ENCODE assay signal across 8 cellular contexts in the genomic region with DNA sequence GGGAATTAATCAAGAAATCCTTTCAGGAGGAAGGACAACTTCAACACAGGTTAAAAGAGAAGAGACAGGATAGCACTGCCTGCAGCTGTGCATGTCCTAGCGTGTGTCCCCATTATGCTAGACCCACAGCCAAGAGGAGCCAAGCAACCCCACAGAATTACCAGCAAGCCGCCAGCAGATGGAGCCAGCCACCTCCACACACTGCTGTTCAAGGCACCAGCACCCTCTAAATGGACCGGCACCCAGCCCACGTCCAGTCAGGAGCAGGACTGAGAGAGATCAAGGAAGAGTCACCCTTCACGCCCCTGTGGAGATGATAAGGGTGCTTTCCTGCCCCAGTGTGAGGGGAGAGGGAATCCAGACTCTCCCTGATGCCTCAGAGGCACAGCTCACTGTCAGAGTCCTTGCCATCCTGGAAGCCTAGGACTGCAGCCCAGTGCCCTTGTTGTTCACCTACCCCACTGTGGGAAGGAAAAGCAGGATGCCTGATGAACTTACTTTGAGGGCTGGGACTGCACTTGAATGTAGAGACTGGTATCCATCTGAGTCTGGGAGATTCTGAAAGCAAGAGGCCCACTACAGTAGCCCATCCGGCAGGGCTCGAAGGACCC. TPM values are rescaled to one million over a fixed set of nuclear protein-coding genes. Genes with fewer than 3 reads are reported as not detected.
DNase-seq lines count a peak whose midpoint lies in the region; ATAC-seq, FAIRE-seq and TF ChIP-seq lines count a peak whose summit lies in the region.

No MANE protein-coding gene starts in this region.

- no peaks in the 10 kb centered on the region for H3K36me3 ChIP-seq in SU-DHL-6 (ENCODE audit: low read length)
- no peaks in the 10 kb centered on the region for H3K36me3 ChIP-seq in bronchial epithelial cell (ENCODE audit: control insufficient read depth, insufficient read depth, low read length)

- H3K4me3 Mint-ChIP-seq in activated CD4-positive, alpha-beta T cell treated with anti-CD3 and anti-CD28 coated beads for 36 hours = no peak overlapping the region

- H3K27ac Mint-ChIP-seq in activated CD4-positive, alpha-beta T cell treated with anti-CD3 and anti-CD28 coated beads for 36 hours = no peak overlapping the region

- no peaks in the 10 kb centered on the region for H3K79me2 ChIP-seq in SU-DHL-6 (ENCODE audit: insufficient read depth, low read length)

- no peaks in the 10 kb centered on the region for H3K9me3 Mint-ChIP-seq in activated CD4-positive, alpha-beta T cell treated with anti-CD3 and anti-CD28 coated beads for 36 hours (ENCODE audit: low read depth)

- no peak for FAIRE-seq in bronchial epithelial cell (lab: Jason Lieb, UNC)

- no peaks in the 10 kb centered on the region for H3K36me3 Mint-ChIP-seq in activated CD4-positive, alpha-beta T cell treated with anti-CD3 and anti-CD28 coated beads for 36 hours (ENCODE audit: low read depth)

- CTCF ChIA-PET in activated CD4-positive, alpha-beta T cell treated with anti-CD3 and anti-CD28 coated beads for 36 hours (lab: Charles Lee) = interaction anchor here (0.7 to 5.1 kb wide), 6 partner anchors 9 to 134 kb away, joined by 3 to 44 read pairs (median 3); no protein-coding TSS in a partner anchor

- H3K9me2 ChIP-seq in SU-DHL-6 (replicated peaks; ENCODE audit: insufficient read depth, low read length) = no peaks in the 10 kb centered on the region

- POLR2A ChIA-PET in activated CD4-positive, alpha-beta T cell treated with anti-CD3 and anti-CD28 coated beads for 36 hours (lab: Charles Lee) = no interaction called here

- DNase-seq in activated CD4-positive, alpha-beta T cell treated with anti-CD3 and anti-CD28 coated beads for 36 hours = peak; percentile 67
- DNase-seq in activated CD4-positive, alpha-beta T cell treated with anti-CD3 and anti-CD28 coated beads for 1 hour = no peak
- DNase-seq in HT-29 (ENCODE audit: low spot score) (peak; percentile 66), bronchial epithelial cell (ENCODE audit: low read depth) (peak; percentile 67), kidney tubule cell (ENCODE audit: low spot score) (peak; percentile 44)
- DNase-seq in stimulated activated CD4-positive, alpha-beta T cell treated with anti-CD3 and anti-CD28 coated beads, Interleukin-12 subunit alpha, Interleukin-12 subunit beta, amount 100 ng/mL, for 4 hours = peak; percentile 33

- H3K27ac ChIP-seq in SU-DHL-6 (ENCODE audit: low read depth, low read length) = no peak overlapping the region

- no peaks in the 10 kb centered on the region for H3F3A ChIP-seq in SU-DHL-6 (ENCODE audit: insufficient read depth)

- no peaks in the 10 kb centered on the region for H3K4me1 Mint-ChIP-seq in activated CD4-positive, alpha-beta T cell treated with anti-CD3 and anti-CD28 coated beads for 36 hours

- peaks cover 17% of the 10 kb centered on the region for H3K27me3 Mint-ChIP-seq in activated CD4-positive, alpha-beta T cell treated with anti-CD3 and anti-CD28 coated beads for 36 hours

- no peaks in the 10 kb centered on the region for H4K20me1 ChIP-seq in SU-DHL-6 (ENCODE audit: low read depth, low read length)

- TF ChIP-seq CTCF in SU-DHL-6 (IDR thresholded peaks at IDR 0.05; ENCODE audit: insufficient read depth, low read length, poor library complexity, severe bottlenecking) (peak; percentile 58), bronchial epithelial cell (IDR thresholded peaks at IDR 0.05; ENCODE audit: insufficient read depth, low read length, severe bottlenecking) (peak; percentile 89)

- no peak overlapping the region for H3K4me3 ChIP-seq in SU-DHL-6 (ENCODE audit: insufficient read depth, low read length, poor library complexity, severe bottlenecking)
- H3K4me3 ChIP-seq in bronchial epithelial cell (ENCODE audit: low read depth, low read length) = no peak overlapping the region

- no peaks in the 10 kb centered on the region for H3K9me3 ChIP-seq in SU-DHL-6 (ENCODE audit: insufficient read depth, low read length)

- H2AFZ ChIP-seq in SU-DHL-6 (ENCODE audit: low read depth, low read length, severe bottlenecking) = no peak overlapping the region

- ATAC-seq in activated CD4-positive, alpha-beta T cell treated with anti-CD3 and anti-CD28 coated beads for 36 hours = peak; percentile 66
- no peak for ATAC-seq in GM19467 (IDR thresholded peaks at IDR 0.05; ENCODE audit: unreplicated experiment)

- H3K9ac ChIP-seq in SU-DHL-6 (ENCODE audit: low read length) = no peak overlapping the region

- no peaks in the 10 kb centered on the region for H3K27me3 ChIP-seq in SU-DHL-6 (ENCODE audit: low read length)
- H3K27me3 ChIP-seq in bronchial epithelial cell (ENCODE audit: control insufficient read depth, insufficient read depth, low read length) = peaks cover 2% of the 10 kb centered on the region

- no peak overlapping the region for H3K4me2 ChIP-seq in SU-DHL-6 (ENCODE audit: low read depth, low read length, poor library complexity, severe bottlenecking)

- intact Hi-C loops in activated CD4-positive, alpha-beta T cell treated with anti-CD3 and anti-CD28 coated beads for 36 hours (cut with DNase I, micrococcal nuclease) = no loop called here

RNA-seq across cellular contexts. Expression of gene CTTNBP2NL, which starts 37.1 kb away (rescaled TPM):
- total RNA-seq in activated CD4-positive, alpha-beta T cell treated with anti-CD3 and anti-CD28 coated beads for 36 hours = 1 to 10 TPM; 2.9 to 3.3 TPM
- 4.9 and 5.2 TPM in 2 replicates for total RNA-seq in HT-29 (2014; rRNA removed; shearing (Covaris generic))
- total RNA-seq in bronchial epithelial cell = 5.3 and 9.5 TPM in 2 replicates
